19 cellular contexts compared by ENCODE assay signal in the genomic region with DNA sequence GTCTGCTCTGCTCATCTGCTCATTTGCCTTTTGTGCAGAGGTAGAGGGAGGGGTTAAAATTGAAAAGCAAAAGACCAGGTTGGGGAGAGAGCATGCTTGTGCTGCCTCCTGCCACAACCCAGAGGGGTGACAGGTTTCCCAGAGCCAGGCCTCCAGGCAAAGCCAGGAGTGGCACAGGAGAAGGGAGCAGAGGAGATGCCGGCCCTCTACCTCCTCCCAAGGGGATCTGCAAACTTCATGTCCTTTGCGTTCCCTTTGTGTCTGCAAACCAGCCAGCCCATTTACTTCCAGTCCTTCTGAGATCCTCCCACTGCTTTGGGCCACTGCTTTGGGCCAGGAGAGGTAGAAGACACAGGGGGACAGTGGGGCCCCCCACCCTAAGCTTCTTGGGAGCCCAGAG.
DNase-seq lines count a peak whose midpoint lies in the region; ATAC-seq and TF ChIP-seq lines count a peak whose summit lies in the region.
"Had no signal": no experiment of that assay in that cellular context is flagged by ENCODE, and none has a peak within 500 bp of the region (broad histone marks: within the 10 kb centered on the region; RNA-seq: fewer than 3 reads in every experiment).

No MANE protein-coding gene starts in this region.

- no peak for ATAC-seq in GM18517 (IDR thresholded peaks at IDR 0.05; ENCODE audit: unreplicated experiment)
- ATAC-seq in HG02840 (IDR thresholded peaks at IDR 0.05; ENCODE audit: low FRiP score, unreplicated experiment): no peak

- H2BK15ac ChIP-seq in neuronal stem cell (ENCODE audit: low read length): no peak overlapping the region

- H3K14ac ChIP-seq in neuronal stem cell (ENCODE audit: low read length): no peak overlapping the region

- no peak overlapping the region for H2BK120ac ChIP-seq in neuronal stem cell (ENCODE audit: low read depth, low read length)

- no peak overlapping the region for H4K91ac ChIP-seq in neuronal stem cell (ENCODE audit: low read depth, low read length, poor library complexity)

- H3K4me1 Mint-ChIP-seq in MCF 10A (ENCODE audit: insufficient read depth, unreplicated experiment): no peaks in the 10 kb centered on the region

- H2AFZ ChIP-seq in neuronal stem cell (ENCODE audit: low read length): peak overlapping the region; percentile 50

- WGBS in neuronal stem cell (ENCODE audit: extremely low coverage in 2 of 2, insufficient read length in 2 of 2, insufficient replicate concordance in 1 of 2), 2 donors: no CpG with 5 or more reads among the region's 2 CpGs

- H3K9me3 Mint-ChIP-seq in MCF 10A (ENCODE audit: unreplicated experiment): no peaks in the 10 kb centered on the region
- H3K9me3 Mint-ChIP-seq: HFFc6 had no signal

- peak overlapping the region; percentile 28 for H2BK12ac ChIP-seq in neuronal stem cell (ENCODE audit: low read length)

- H3K27me3 Mint-ChIP-seq in MCF 10A (ENCODE audit: insufficient read depth, unreplicated experiment): no peaks in the 10 kb centered on the region

- H3K4ac ChIP-seq in neuronal stem cell (ENCODE audit: low read length): no peak overlapping the region

- no TSS peak for BruUV-seq in MCF 10A (replicated peaks; lab: Mats Ljungman, UMichigan)

- no peaks in the 10 kb centered on the region for H3K36me3 Mint-ChIP-seq in MCF 10A (ENCODE audit: insufficient read depth, unreplicated experiment)

- H3K4me1 ChIP-seq in breast epithelium (peaks cover 5 to 12% of the 10 kb centered on the region in 2 donors), neuronal stem cell (ENCODE audit: control insufficient read depth in 2 of 2, insufficient read depth in 1 of 2, low read depth in 1 of 2, low read length in 2 of 2) (peaks cover 46 to 47% of the 10 kb centered on the region in 2 donors), uterus (no peaks in the 10 kb centered on the region)

- H3K9me3 ChIP-seq in breast epithelium (no peaks in the 10 kb centered on the region), neuronal stem cell (replicated peaks in 1 of 2; ENCODE audit: control insufficient read depth in 2 of 2, insufficient read depth in 1 of 2, low read depth in 1 of 2, low read length in 2 of 2) (no peaks in the 10 kb centered on the region), uterus (no peaks in the 10 kb centered on the region)
- H3K9me3 ChIP-seq: MG63 had no signal

- no peak overlapping the region for H3K27ac Mint-ChIP-seq in MCF 10A (ENCODE audit: low read depth, unreplicated experiment)
- H3K27ac Mint-ChIP-seq: HFFc6 had no signal

- intact Hi-C loops in breast epithelium (cut with DNase I; ENCODE audit: low total_unique reads) (no loop called here), MCF 10A (cut with micrococcal nuclease) (no loop called here), dorsolateral prefrontal cortex (cut with DNase I) (loop anchor here in 1 of 2 donors (5.0 kb wide), 1 partner anchor 66 kb away; a partner anchor contains a TSS), uterus (cut with DNase I; ENCODE audit: low total_unique reads) (no loop called here)

- H3K4me3 Mint-ChIP-seq in MCF 10A (ENCODE audit: unreplicated experiment): no peak overlapping the region
- H3K4me3 Mint-ChIP-seq: HFFc6 had no signal

- no peak for TF ChIP-seq POLR2A in breast epithelium (IDR thresholded peaks at IDR 0.05)
- TF ChIP-seq POLR2A in uterus (IDR thresholded peaks at IDR 0.05): no peak

- in situ Hi-C loops in brain microvascular endothelial cell (cut with HindIII; ENCODE audit: low pct_ligation_motif_present, low sequenced_read_pairs): no loop called here

- no peak for TF ChIP-seq CTCF in breast epithelium (IDR thresholded peaks at IDR 0.05)
- TF ChIP-seq CTCF in MCF 10A (IDR thresholded peaks at IDR 0.05; ENCODE audit: unreplicated experiment): no peak
- TF ChIP-seq CTCF in dorsolateral prefrontal cortex (IDR thresholded peaks at IDR 0.05 in 54 of 56, conservative IDR thresholded peaks at IDR 0.05 in 2 of 56; ENCODE audit: low read depth in 1 of 56, partially characterized antibody in 56 of 56): no peak
- TF ChIP-seq CTCF in brain microvascular endothelial cell (IDR thresholded peaks at IDR 0.05; ENCODE audit: low read depth, low read length, missing control alignments): no peak
- TF ChIP-seq CTCF in uterus (IDR thresholded peaks at IDR 0.05): no peak

- H3K79me1 ChIP-seq in neuronal stem cell (ENCODE audit: low read depth, low read length): peaks cover 2% of the 10 kb centered on the region

- no peak overlapping the region for H4K8ac ChIP-seq in neuronal stem cell (ENCODE audit: low read depth, low read length)

- H2BK5ac ChIP-seq in neuronal stem cell (ENCODE audit: low read length): peak overlapping the region; percentile 79

- no peak overlapping the region for H3K23ac ChIP-seq in neuronal stem cell (ENCODE audit: low read depth, low read length, poor library complexity)

- H2AK5ac ChIP-seq in neuronal stem cell (ENCODE audit: low read depth, low read length): peak overlapping the region; percentile 77

- H3K4me2 ChIP-seq in neuronal stem cell (ENCODE audit: insufficient read depth, low read length, poor library complexity, severe bottlenecking): no peak overlapping the region

- CTCF ChIA-PET in MCF 10A (lab: Yijun Ruan, JAX): no interaction called here

- no peak overlapping the region for H3K9ac ChIP-seq in neuronal stem cell (ENCODE audit: low read depth, low read length, poor library complexity)

- H3K27ac ChIP-seq in breast epithelium (peak overlapping the region; percentile 25 to 73), dorsolateral prefrontal cortex (peak overlapping the region in 38 of 59 donors; percentile 14 to 77 (median 60)), neuronal stem cell (replicated peaks; ENCODE audit: low read length) (no peak overlapping the region), brain microvascular endothelial cell (no peak overlapping the region), uterus (no peak overlapping the region)
- H3K27ac ChIP-seq: 22Rv1, HL-60 had no signal

- H3K36me3 ChIP-seq in breast epithelium: no peaks in the 10 kb centered on the region
- H3K36me3 ChIP-seq in neuronal stem cell (replicated peaks in 1 of 2; ENCODE audit: control insufficient read depth in 2 of 2, insufficient read depth in 2 of 2, low read length in 2 of 2): no peaks in the 10 kb centered on the region
- no peaks in the 10 kb centered on the region for H3K36me3 ChIP-seq in brain microvascular endothelial cell (replicated peaks)
- H3K36me3 ChIP-seq in uterus: no peaks in the 10 kb centered on the region
- H3K36me3 ChIP-seq: MG63 had no signal

- DNase-seq in breast epithelium (ENCODE audit: low spot score in 2 of 2): no peak
- DNase-seq in MCF 10A (ENCODE audit: unreplicated experiment): no peak
- no peak for DNase-seq in dorsolateral prefrontal cortex
- no peak for DNase-seq in neuronal stem cell (ENCODE audit: low spot score)
- no peak for DNase-seq in brain microvascular endothelial cell
- no peak for DNase-seq in uterus
- DNase-seq: DMS 273 treated with DMSO at 0.1 percent for 48 hours, DND-41, HFFc6, NCI-H1048, NCI-H1436, NCI-H2029, NCI-H345, NCI-H524 treated with DMSO at 0.1 percent for 48 hours had no signal

- H3K4me3 ChIP-seq in breast epithelium (no peak overlapping the region), dorsolateral prefrontal cortex (no peak overlapping the region), neuronal stem cell (ENCODE audit: low read length in 2 of 2) (no peak overlapping the region), brain microvascular endothelial cell (ENCODE audit: low read depth, low read length) (no peak overlapping the region), uterus (no peak overlapping the region)
- H3K4me3 ChIP-seq: MG63 had no signal

- H3K18ac ChIP-seq in neuronal stem cell (ENCODE audit: low read length): peak overlapping the region; percentile 11

- H3K27me3 ChIP-seq in breast epithelium (no peaks in the 10 kb centered on the region), dorsolateral prefrontal cortex (no peaks in the 10 kb centered on the region), neuronal stem cell (ENCODE audit: control insufficient read depth in 3 of 3, insufficient read depth in 3 of 3, low read depth in 1 of 3, low read length in 3 of 3) (no peaks in the 10 kb centered on the region), brain microvascular endothelial cell (replicated peaks) (no peaks in the 10 kb centered on the region), uterus (no peaks in the 10 kb centered on the region)
- H3K27me3 ChIP-seq: MG63 had no signal

- POLR2A ChIA-PET in MCF 10A (lab: Yijun Ruan, JAX): no interaction called here

Comparison
In these comparisons a context has a peak if more than half of its experiments do, and no peak if none do; other contexts are left out.
1. H3K27ac ChIP-seq: peak in breast epithelium (2 of 2) and dorsolateral prefrontal cortex (38 of 59); none in neuronal stem cell (single experiment), brain microvascular endothelial cell (single experiment) and uterus (0 of 2).